Comparison of ENCODE assay signal across 14 cellular contexts in the genomic region with DNA sequence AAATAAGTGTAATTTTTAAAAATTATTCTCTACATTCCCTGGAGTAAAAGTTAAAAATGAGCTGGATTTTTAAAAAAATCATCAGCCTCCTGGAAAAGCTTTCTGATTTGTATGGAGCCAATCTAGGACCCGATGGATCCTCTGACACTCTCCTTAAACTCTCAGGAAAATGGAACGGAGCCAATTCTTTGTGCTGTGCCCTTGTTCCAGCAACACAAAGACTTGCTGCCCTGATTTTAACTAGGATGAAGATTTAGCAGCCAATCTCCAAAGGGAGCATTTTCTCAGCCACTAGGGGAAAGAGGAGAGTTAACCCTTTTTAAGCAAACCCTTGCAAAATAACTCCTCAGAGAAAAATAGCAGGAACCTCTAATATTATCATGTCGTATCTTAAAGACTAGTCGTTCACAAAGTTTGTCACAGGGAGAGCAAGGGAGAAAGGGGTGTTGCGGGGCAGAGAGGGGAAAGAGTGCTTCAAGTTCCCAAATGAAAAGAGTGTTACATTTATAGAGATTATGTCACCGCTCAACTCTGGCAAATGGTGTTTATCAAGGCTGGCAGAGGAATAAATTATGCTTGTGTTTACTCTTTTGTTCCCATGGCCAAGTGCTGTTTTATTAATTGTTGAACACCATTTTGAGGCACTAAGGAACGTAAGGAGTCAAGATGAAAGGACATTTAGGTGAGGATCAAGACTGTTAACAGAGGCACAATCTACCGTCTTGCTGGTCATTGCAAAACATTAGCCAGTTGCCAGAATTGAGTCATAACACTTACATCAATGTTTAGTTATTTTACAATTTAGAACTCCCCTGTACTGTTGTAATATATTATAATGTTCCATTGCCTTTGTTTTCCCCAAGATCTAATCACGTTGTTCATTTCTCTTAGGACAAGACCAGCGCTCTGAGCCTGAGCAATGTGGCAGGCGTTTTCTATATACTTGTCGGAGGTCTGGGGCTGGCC.
DNase-seq lines count a peak whose midpoint lies in the region; ATAC-seq, FAIRE-seq and TF ChIP-seq lines count a peak whose summit lies in the region.
"Had no signal": no experiment of that assay in that cellular context is flagged by ENCODE, and none has a peak within 500 bp of the region (broad histone marks: within the 10 kb centered on the region; RNA-seq: fewer than 3 reads in every experiment).

No MANE protein-coding gene starts in this region.

- no peak overlapping the region for H3K14ac ChIP-seq in H9 (ENCODE audit: insufficient read depth, low read length)

- no peaks in the 10 kb centered on the region for H3K23me2 ChIP-seq in H9 (ENCODE audit: insufficient read length, low read depth, low read length, poor library complexity, severe bottlenecking)

- H3K4me1 Mint-ChIP-seq in H9, result peaks cover 4 to 16% of the 10 kb centered on the region in 2 experiments
- no peaks in the 10 kb centered on the region for H3K4me1 Mint-ChIP-seq in activated T-helper 1 cell treated with anti-CD3 and anti-CD28 coated beads, Interleukin-12 subunit alpha, Interleukin-12 subunit beta, Interleukin-2, Interleukin-4 antibody, amounts not matched to agents 30 ng/mL and 10 ng/mL and 1 ng/mL, durations not matched to agents 14 hours and 24 hours and 36 hours (ENCODE audit: low read depth)

- H3K9ac ChIP-seq in H9 (ENCODE audit: extremely low read depth, insufficient read length, low read length) (no peak overlapping the region), K562 (ENCODE audit: insufficient read depth in 1 of 2, low read depth in 2 of 2, low read length in 2 of 2) (no peak overlapping the region), stomach smooth muscle (ENCODE audit: low read length in 2 of 2) (peak overlapping the region in 1 of 2 donors; percentile 14)

- H2AK5ac ChIP-seq in H9 (ENCODE audit: insufficient read length, low read length), result no peak overlapping the region

- H2BK5ac ChIP-seq in H9 (ENCODE audit: insufficient read length, low read length), result no peak overlapping the region

- H3K27ac Mint-ChIP-seq in H9, result no peak overlapping the region
- H3K27ac Mint-ChIP-seq in activated T-helper 1 cell treated with anti-CD3 and anti-CD28 coated beads, Interleukin-12 subunit alpha, Interleukin-12 subunit beta, Interleukin-2, Interleukin-4 antibody, amounts not matched to agents 30 ng/mL and 10 ng/mL and 1 ng/mL, durations not matched to agents 14 hours and 24 hours and 36 hours, result no peak overlapping the region

- H3K4me2 ChIP-seq in H9 (ENCODE audit: insufficient read depth, insufficient read length, low read length) (no peak overlapping the region), K562 (ENCODE audit: insufficient read depth, low read length) (no peak overlapping the region; the same call in 1 of the 2 replicates)

- no peak overlapping the region for H4K5ac ChIP-seq in H9 (ENCODE audit: insufficient read length, low read depth, low read length)

- H3K18ac ChIP-seq in H9 (ENCODE audit: insufficient read length, low read depth, low read length), result no peak overlapping the region

- no peak overlapping the region for H3T11ph ChIP-seq in H9 (ENCODE audit: low read length)

- H3K27ac ChIP-seq in H9 (ENCODE audit: insufficient read length, low read depth, low read length), result no peak overlapping the region
- no peak overlapping the region for H3K27ac ChIP-seq in K562 (ENCODE audit: extremely low read depth, low read depth, low read length)
- peak overlapping the region; percentile 40 for H3K27ac ChIP-seq in left ventricle myocardium inferior (replicated peaks)
- H3K27ac ChIP-seq in stomach smooth muscle (ENCODE audit: low read length), result peak overlapping the region; percentile 56
- H3K27ac ChIP-seq: esophagus muscularis mucosa had no signal

- no peak overlapping the region for H4K91ac ChIP-seq in H9 (ENCODE audit: insufficient read length, low read depth, low read length)

- DNase-seq in H9 (no peak), K562 (ENCODE audit: extremely low read depth in 1 of 4, low spot score in 3 of 4) (no peak), left ventricle myocardium inferior (no peak), NCI-H524 treated with DMSO at 0.1 percent for 48 hours (lab: John Stamatoyannopoulos, UW) (no peak)
- DNase-seq in activated T-helper 1 cell treated with anti-CD3 and anti-CD28 coated beads, Interleukin-12 subunit alpha, Interleukin-12 subunit beta, Interleukin-2, Interleukin-4 antibody, amounts not matched to agents 30 ng/mL and 10 ng/mL and 1 ng/mL, durations not matched to agents 14 hours and 24 hours and 36 hours (ENCODE audit: low spot score), result no peak
- DNase-seq: activated T-cell treated with anti-CD3 and anti-CD28 coated beads, Interleukin-2, amount 50 U/mL, for 4 hours; NCI-H1417; occipital lobe had no signal

- H2BK120ac ChIP-seq in H9 (ENCODE audit: low read depth, low read length, poor library complexity, severe bottlenecking), result no peak overlapping the region

- no peak overlapping the region for H2BK15ac ChIP-seq in H9 (ENCODE audit: low read depth, low read length)

- H3K23ac ChIP-seq in H9 (ENCODE audit: insufficient read length, low read depth, low read length), result no peak overlapping the region

- H3K4ac ChIP-seq in H9 (ENCODE audit: low read depth, low read length), result no peak overlapping the region

- H4K20me1 ChIP-seq in H9 (ENCODE audit: control insufficient read depth, insufficient read depth, insufficient read length) (no peaks in the 10 kb centered on the region), K562 (replicated peaks; ENCODE audit: control insufficient read depth, insufficient read depth, low read length) (no peaks in the 10 kb centered on the region)

- no peaks in the 10 kb centered on the region for H3K79me1 ChIP-seq in H9 (ENCODE audit: insufficient read depth, low read depth, low read length, poor library complexity, severe bottlenecking)

- H3K36me3 ChIP-seq in K562 (ENCODE audit: control insufficient read depth, insufficient read depth, low read length), result no peaks in the 10 kb centered on the region
- H3K36me3 ChIP-seq in left ventricle myocardium inferior, result no peaks in the 10 kb centered on the region
- H3K36me3 ChIP-seq in stomach smooth muscle (ENCODE audit: control insufficient read depth in 2 of 2, insufficient read depth in 2 of 2, low read length in 2 of 2), result no peaks in the 10 kb centered on the region
- H3K36me3 ChIP-seq: esophagus muscularis mucosa had no signal

- no peak overlapping the region for H3K4me3 Mint-ChIP-seq in H9
- no peak overlapping the region for H3K4me3 Mint-ChIP-seq in activated T-helper 1 cell treated with anti-CD3 and anti-CD28 coated beads, Interleukin-12 subunit alpha, Interleukin-12 subunit beta, Interleukin-2, Interleukin-4 antibody, amounts not matched to agents 30 ng/mL and 10 ng/mL and 1 ng/mL, durations not matched to agents 14 hours and 24 hours and 36 hours
- H3K4me3 Mint-ChIP-seq: activated T-cell treated with anti-CD3 and anti-CD28 coated beads, Interleukin-2, amount 50 U/mL, for 4 hours had no signal

- POLR2A ChIA-PET in K562 (lab: Yijun Ruan, JAX), result no interaction called here

- H3K9me3 Mint-ChIP-seq in H9, result peaks cover 0 to 60% of the 10 kb centered on the region in 2 experiments; a peak in 2 of 5 replicates
- no peaks in the 10 kb centered on the region for H3K9me3 Mint-ChIP-seq in activated T-helper 1 cell treated with anti-CD3 and anti-CD28 coated beads, Interleukin-12 subunit alpha, Interleukin-12 subunit beta, Interleukin-2, Interleukin-4 antibody, amounts not matched to agents 30 ng/mL and 10 ng/mL and 1 ng/mL, durations not matched to agents 14 hours and 24 hours and 36 hours
- H3K9me3 Mint-ChIP-seq: activated T-cell treated with anti-CD3 and anti-CD28 coated beads, Interleukin-2, amount 50 U/mL, for 4 hours had no signal

- intact Hi-C loops in K562 (cut with micrococcal nuclease), result no loop called here
- intact Hi-C loops in left ventricle myocardium inferior (cut with micrococcal nuclease), result no loop called here
- intact Hi-C loops in activated T-helper 1 cell treated with anti-CD3 and anti-CD28 coated beads, Interleukin-12 subunit alpha, Interleukin-12 subunit beta, Interleukin-2, Interleukin-4 antibody, amounts not matched to agents 30 ng/mL and 10 ng/mL and 1 ng/mL, durations not matched to agents 14 hours and 24 hours and 36 hours (cut with micrococcal nuclease), result no loop called here

- no peak for TF ChIP-seq RAD21 in K562 (CRISPR knock-in tag; conservative IDR thresholded peaks at IDR 0.05 in 1 of 2, IDR thresholded peaks at IDR 0.05 in 1 of 2)

- no peak for TF ChIP-seq POLR2A in K562 (conservative IDR thresholded peaks at IDR 0.05)

- no peak overlapping the region for H3K56ac ChIP-seq in H9 (ENCODE audit: insufficient read length, low read depth, low read length)

- H3K79me2 ChIP-seq in H9 (ENCODE audit: insufficient read depth, low read length) (no peaks in the 10 kb centered on the region), K562 (ENCODE audit: control insufficient read depth, insufficient read depth, low read length) (no peaks in the 10 kb centered on the region)

- CTCF ChIA-PET in K562 (lab: Yijun Ruan, JAX; ENCODE audit: low intra/inter-chr PET ratio), result interaction anchor here (0.8 kb wide), 1 partner anchor 32 kb away, joined by 3 read pairs; no protein-coding TSS in a partner anchor

- BruUV-seq in K562 (replicated peaks; lab: Mats Ljungman, UMichigan), result no TSS peak

- H3K27me3 ChIP-seq in H9 (ENCODE audit: insufficient read depth, low read length) (no peaks in the 10 kb centered on the region), K562 (ENCODE audit: control insufficient read depth in 2 of 2, insufficient read depth in 2 of 2, low read length in 2 of 2) (no peaks in the 10 kb centered on the region), left ventricle myocardium inferior (ENCODE audit: low read depth) (no peaks in the 10 kb centered on the region), stomach smooth muscle (ENCODE audit: control insufficient read depth in 1 of 2, insufficient read depth in 2 of 2, low read length in 2 of 2) (no peaks in the 10 kb centered on the region)
- H3K27me3 ChIP-seq: esophagus muscularis mucosa had no signal

- no peak overlapping the region for H4K8ac ChIP-seq in H9 (replicated peaks; ENCODE audit: insufficient read length, low read depth, low read length)

- H2AFZ ChIP-seq in H9 (ENCODE audit: low read length) (no peak overlapping the region), K562 (ENCODE audit: low read depth, low read length) (no peak overlapping the region)

- H2BK20ac ChIP-seq in H9 (ENCODE audit: low read depth, low read length, poor library complexity, severe bottlenecking), result no peak overlapping the region

- H3K4me1 ChIP-seq in H9 (ENCODE audit: insufficient read depth, low read length) (no peaks in the 10 kb centered on the region; the same call in 1 of the 2 replicates), K562 (replicated peaks in 1 of 2; ENCODE audit: control insufficient read depth in 2 of 2, insufficient read depth in 2 of 2, low read length in 2 of 2) (no peaks in the 10 kb centered on the region; a peak in 1 of 5 replicates), left ventricle myocardium inferior (peaks cover 5% of the 10 kb centered on the region), stomach smooth muscle (ENCODE audit: control insufficient read depth, insufficient read depth, low read length) (no peaks in the 10 kb centered on the region)

- H3K9me3 ChIP-seq in H9 (ENCODE audit: control insufficient read depth, low read depth, low read length), result peaks cover 8% of the 10 kb centered on the region
- H3K9me3 ChIP-seq in K562 (replicated peaks; ENCODE audit: control insufficient read depth, insufficient read depth, low read depth, low read length), result no peaks in the 10 kb centered on the region
- H3K9me3 ChIP-seq in left ventricle myocardium inferior (replicated peaks), result no peaks in the 10 kb centered on the region
- H3K9me3 ChIP-seq in stomach smooth muscle (ENCODE audit: control insufficient read depth in 2 of 2, low read length in 2 of 2), result no peaks in the 10 kb centered on the region
- H3K9me3 ChIP-seq: esophagus muscularis mucosa had no signal

- FAIRE-seq in K562 (lab: Jason Lieb, UNC), result no peak
- FAIRE-seq: GM12878 had no signal

- H3K27me3 Mint-ChIP-seq in H9 (ENCODE audit: low read depth), result no peaks in the 10 kb centered on the region
- H3K27me3 Mint-ChIP-seq in activated T-helper 1 cell treated with anti-CD3 and anti-CD28 coated beads, Interleukin-12 subunit alpha, Interleukin-12 subunit beta, Interleukin-2, Interleukin-4 antibody, amounts not matched to agents 30 ng/mL and 10 ng/mL and 1 ng/mL, durations not matched to agents 14 hours and 24 hours and 36 hours (ENCODE audit: insufficient read depth), result no peaks in the 10 kb centered on the region

- in situ Hi-C loops in K562 (cut with MboI), result no loop called here

- TF ChIP-seq CTCF in H9 (conservative IDR thresholded peaks at IDR 0.05) (0 out of 3 replicates have a peak, but pooled peaks have one; percentile 28), K562 (IDR thresholded peaks at IDR 0.05 in 2 of 3, conservative IDR thresholded peaks at IDR 0.05 in 1 of 3; ENCODE audit: insufficient read depth in 2 of 3, low read depth in 1 of 3, low read length in 3 of 3) (no peak), left ventricle myocardium inferior (IDR thresholded peaks at IDR 0.05; ENCODE audit: borderline replicate concordance) (no peak)

- TF ChIP-seq EP300 in K562 (IDR thresholded peaks at IDR 0.05; ENCODE audit: low read length), result no peak

- no peaks in the 10 kb centered on the region for H3K9me1 ChIP-seq in K562 (ENCODE audit: control insufficient read depth, insufficient read depth, low read length)

- no CpG with 5 or more reads among the region's 12 CpGs for WGBS in H9 (ENCODE audit: extremely low coverage, insufficient read length, low lambda C conversion rate)
- 11% methylated on average over 12 of the region's 12 CpGs for WGBS in K562 (ENCODE audit: insufficient coverage, low coverage, missing lambda C conversion rate)

- no peak overlapping the region for H2BK12ac ChIP-seq in H9 (ENCODE audit: insufficient read length, low read depth, low read length)

- H3K4me3 ChIP-seq in K562 (no peak overlapping the region), left ventricle myocardium inferior (peak overlapping the region; percentile 19), stomach smooth muscle (ENCODE audit: low read length in 2 of 2) (peak overlapping the region; percentile 1 to 49)
- H3K4me3 ChIP-seq: GM12878 had no signal

- H3K36me3 Mint-ChIP-seq in H9 (ENCODE audit: insufficient read depth in 1 of 3, low read depth in 3 of 3), result no peaks in the 10 kb centered on the region
- H3K36me3 Mint-ChIP-seq in activated T-helper 1 cell treated with anti-CD3 and anti-CD28 coated beads, Interleukin-12 subunit alpha, Interleukin-12 subunit beta, Interleukin-2, Interleukin-4 antibody, amounts not matched to agents 30 ng/mL and 10 ng/mL and 1 ng/mL, durations not matched to agents 14 hours and 24 hours and 36 hours (ENCODE audit: low read depth), result no peaks in the 10 kb centered on the region

- ATAC-seq in K562 (no peak; the same call in 2 of the 3 replicates), HG03378 (IDR thresholded peaks at IDR 0.05; ENCODE audit: unreplicated experiment) (no peak), HG03342 (IDR thresholded peaks at IDR 0.05; ENCODE audit: unreplicated experiment) (no peak)
- ATAC-seq: activated CD4-positive, CD25-positive, alpha-beta regulatory T cell treated with anti-CD3 and anti-CD28 coated beads, Interleukin-2, amount 50 U/mL, for 24 hours; activated T-cell treated with anti-CD3 and anti-CD28 coated beads, Interleukin-2, amount 50 U/mL, for 4 hours; GM12878 had no signal

Comparison
In these comparisons a context has a peak if more than half of its experiments do, and no peak if none do; other contexts are left out.
1. H3K27ac ChIP-seq: peak in left ventricle myocardium inferior (single experiment) and stomach smooth muscle (single experiment); none in H9 (single experiment) and K562 (single experiment).